ENCODE assay signal across 26 cellular contexts in genomic region chr18:33733376-33733775, GRCh38.
"Had no signal": no experiment of that assay in that cellular context is flagged by ENCODE, and none has a peak within 500 bp of the region (broad histone marks: within the 10 kb centered on the region; RNA-seq: fewer than 3 reads in every experiment).

No MANE protein-coding gene starts in this region.

- H3K27me3 ChIP-seq: neutrophil, ovary, right atrium auricular region, upper lobe of right lung had no signal

- DNase-seq: activated B cell treated with CpG ODN at 0.5 μM for 24 hours; activated CD4-positive, alpha-beta T cell treated with anti-CD3 and anti-CD28 coated beads for 36 hours; activated CD4-positive, alpha-beta T cell treated with anti-CD3 and anti-CD28 coated beads, Interleukin-2, amount 50 U/mL, for 4 hours; activated CD8-positive, alpha-beta memory T cell treated with anti-CD3 and anti-CD28 coated beads for 24 hours; activated CD8-positive, alpha-beta memory T cell treated with anti-CD3 and anti-CD28 coated beads, Interleukin-2, amount 50 U/mL, for 4 hours; activated T-cell treated with anti-CD3 and anti-CD28 coated beads, Interleukin-2, amount 50 U/mL, for 24 hours; aorta; central memory CD4-positive, alpha-beta T cell; dermis blood vessel endothelial cell; effector CD8-positive, alpha-beta T cell; hippocampal formation; left ventricle myocardium inferior; mammary epithelial cell; midbrain; ovary; psoas muscle; stimulated activated CD4-positive, alpha-beta T cell treated with anti-CD3 and anti-CD28 coated beads, Interleukin-4, amount 100 ng/mL, for 4 hours; stimulated activated naive CD8-positive, alpha-beta T cell treated with anti-CD3 and anti-CD28 coated beads, Interleukin-15, Interleukin-2, amounts not matched to agents 100 U/mL and 50 U/mL, for 24 hours; T1000; upper lobe of right lung had no signal

- H3K4me3 ChIP-seq: left ventricle myocardium inferior, ovary, psoas muscle, right atrium auricular region, upper lobe of right lung had no signal

- H3K9me3 Mint-ChIP-seq: activated B cell treated with CpG ODN at 0.5 μM for 24 hours, brain had no signal

- H3K27ac ChIP-seq: left ventricle myocardium inferior, neutrophil, ovary, psoas muscle, right atrium auricular region, upper lobe of right lung had no signal

- H3K4me1 ChIP-seq: left ventricle myocardium inferior, psoas muscle, right atrium auricular region, upper lobe of right lung had no signal

- H3K4me3 Mint-ChIP-seq: activated B cell treated with CpG ODN at 0.5 μM for 24 hours; activated CD4-positive, alpha-beta T cell treated with anti-CD3 and anti-CD28 coated beads for 36 hours; activated T-cell treated with anti-CD3 and anti-CD28 coated beads, Interleukin-2, amount 50 U/mL, for 24 hours; activated T-helper 17 cell treated with anti-CD3 and anti-CD28 coated beads, Interleukin-2, amount 50 U/mL, for 72 hours; brain; natural killer cell treated with Interleukin-12 subunit alpha and Interleukin-12 subunit beta and Interleukin-15 and Interleukin-18, amount 100 ng/mL, for 72 hours had no signal

- H3K36me3 Mint-ChIP-seq: activated naive CD4-positive, alpha-beta T cell treated with anti-CD3 and anti-CD28 coated beads, Interleukin-2, amount 50 U/mL, for 72 hours had no signal

- H3K36me3 ChIP-seq: left ventricle myocardium inferior, neutrophil, ovary, right atrium auricular region, upper lobe of right lung had no signal

- H3K4me1 Mint-ChIP-seq: activated B cell treated with CpG ODN at 0.5 μM for 24 hours; activated CD4-positive, alpha-beta T cell treated with anti-CD3 and anti-CD28 coated beads for 36 hours; activated T-helper 17 cell treated with anti-CD3 and anti-CD28 coated beads, Interleukin-2, amount 50 U/mL, for 72 hours had no signal

- H3K27ac Mint-ChIP-seq: activated B cell treated with CpG ODN at 0.5 μM for 24 hours; activated CD4-positive, alpha-beta T cell treated with anti-CD3 and anti-CD28 coated beads for 36 hours; activated naive CD4-positive, alpha-beta T cell treated with anti-CD3 and anti-CD28 coated beads, Interleukin-2, amount 50 U/mL, for 72 hours; activated T-cell treated with anti-CD3 and anti-CD28 coated beads, Interleukin-2, amount 50 U/mL, for 24 hours; activated T-helper 17 cell treated with anti-CD3 and anti-CD28 coated beads, Interleukin-2, amount 50 U/mL, for 72 hours; natural killer cell treated with Interleukin-12 subunit alpha and Interleukin-12 subunit beta and Interleukin-15 and Interleukin-18, amount 100 ng/mL, for 72 hours had no signal

- H3K27me3 Mint-ChIP-seq: activated B cell treated with CpG ODN at 0.5 μM for 24 hours; activated CD4-positive, alpha-beta T cell treated with anti-CD3 and anti-CD28 coated beads for 36 hours; activated T-cell treated with anti-CD3 and anti-CD28 coated beads, Interleukin-2, amount 50 U/mL, for 24 hours; activated T-helper 17 cell treated with anti-CD3 and anti-CD28 coated beads, Interleukin-2, amount 50 U/mL, for 72 hours; brain; natural killer cell treated with Interleukin-12 subunit alpha and Interleukin-12 subunit beta and Interleukin-15 and Interleukin-18, amount 100 ng/mL, for 72 hours had no signal

- H3K9me3 ChIP-seq: left ventricle myocardium inferior, neutrophil, ovary, psoas muscle, right atrium auricular region, upper lobe of right lung had no signal
